Comparison of ENCODE assay signal across 9 cellular contexts in the genomic region with DNA sequence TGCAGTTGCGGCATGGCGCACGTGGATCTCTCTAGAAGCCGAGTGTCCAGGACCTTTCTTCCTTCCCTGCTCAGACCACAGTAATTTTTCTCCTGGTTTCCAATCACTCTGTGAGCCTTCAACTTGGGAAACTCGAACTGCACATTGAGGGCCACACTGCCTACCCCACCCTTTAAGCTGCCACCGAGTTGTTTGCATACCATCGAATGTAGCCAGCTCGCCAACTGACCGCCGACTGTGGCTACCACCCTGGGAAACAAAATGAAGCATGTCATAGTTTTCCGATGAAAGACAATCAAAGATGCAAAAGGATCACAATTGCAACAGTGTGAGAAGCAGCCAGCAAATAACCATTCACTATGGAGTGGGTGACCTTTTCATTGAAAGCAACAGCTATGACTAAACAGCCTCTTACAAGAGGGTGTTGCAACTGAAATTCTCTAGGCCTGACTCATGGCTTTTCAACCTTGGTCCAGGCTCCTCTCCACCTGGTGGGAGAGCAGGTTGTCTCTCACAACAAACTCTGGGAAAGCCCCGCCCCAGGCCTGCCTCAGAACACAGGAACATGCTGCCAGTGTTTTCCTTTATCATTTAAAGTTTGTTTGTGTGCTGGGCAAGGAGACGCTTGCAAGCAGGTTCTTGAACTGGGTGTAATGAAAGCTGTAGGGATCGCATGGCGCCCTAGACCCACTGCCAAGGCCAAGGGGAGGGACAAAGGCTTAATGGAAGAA.
DNase-seq lines count a peak whose midpoint lies in the region; ATAC-seq, FAIRE-seq and TF ChIP-seq lines count a peak whose summit lies in the region.
"Had no signal": no experiment of that assay in that cellular context is flagged by ENCODE, and none has a peak within 500 bp of the region (broad histone marks: within the 10 kb centered on the region; RNA-seq: fewer than 3 reads in every experiment).

No MANE protein-coding gene starts in this region.

- no peaks in the 10 kb centered on the region for H3K36me3 ChIP-seq in HUES48 (ENCODE audit: control insufficient read depth, insufficient read depth, low read length)
- no peaks in the 10 kb centered on the region for H3K36me3 ChIP-seq in bronchial epithelial cell (ENCODE audit: control insufficient read depth, insufficient read depth, low read length)

- CTCF ChIA-PET in AG04450 (lab: Charles Lee): interaction anchor here (0.6 kb wide), 1 partner anchor 203 kb away, joined by 3 read pairs; no protein-coding TSS in a partner anchor

- H3K9ac ChIP-seq in HUES48 (ENCODE audit: low read depth, low read length): no peak overlapping the region

- no peaks in the 10 kb centered on the region; the same call in 1 of the 2 replicates for H3K9me3 ChIP-seq in AG04450 (ENCODE audit: control insufficient read depth, insufficient read depth, low read length)
- H3K9me3 ChIP-seq in HUES48 (ENCODE audit: control insufficient read depth, insufficient read depth, low read length): no peaks in the 10 kb centered on the region

- POLR2A ChIA-PET in AG04450 (lab: Yijun Ruan, JAX): interaction anchor here (0.5 to 0.8 kb wide), 2 partner anchors 75 to 203 kb away, joined by 3 to 4 read pairs; no protein-coding TSS in a partner anchor

- no peak for ATAC-seq in GM21447 (IDR thresholded peaks at IDR 0.05; ENCODE audit: unreplicated experiment)

- peak; percentile 74 for DNase-seq in AG04450 (ENCODE audit: low read depth, low spot score)
- DNase-seq in bronchial epithelial cell (ENCODE audit: low read depth): peak; percentile 100
- DNase-seq in lung microvascular endothelial cell (ENCODE audit: low read depth in 2 of 2): peak; percentile 56 to 89
- no peak for DNase-seq in activated gamma-delta T cell treated with Interleukin-2 at 50 U/mL for 16 hours
- DNase-seq in NK-92 (lab: John Stamatoyannopoulos, UW; ENCODE audit: unreplicated experiment): no peak
- no peak for DNase-seq in NCI-H1694 treated with DMSO at 0.1 percent for 48 hours (lab: John Stamatoyannopoulos, UW)

- FAIRE-seq in bronchial epithelial cell (lab: Jason Lieb, UNC): peak; percentile 100
- FAIRE-seq: GM18507 had no signal

- no peak overlapping the region for H3K4me3 ChIP-seq in AG04450 (ENCODE audit: low read depth, low read length)
- no peak overlapping the region for H3K4me3 ChIP-seq in HUES48 (ENCODE audit: low read depth, low read length)
- no peak overlapping the region for H3K4me3 ChIP-seq in bronchial epithelial cell (ENCODE audit: low read depth, low read length)

- TF ChIP-seq CTCF in AG04450 (IDR thresholded peaks at IDR 0.05; ENCODE audit: low read depth, low read length) (no peak), bronchial epithelial cell (IDR thresholded peaks at IDR 0.05; ENCODE audit: insufficient read depth, low read length, severe bottlenecking) (peak; percentile 36)

- H3K27ac ChIP-seq in AG04450 (ENCODE audit: low read depth, low read length): peak overlapping the region; percentile 76
- H3K27ac ChIP-seq in HUES48 (ENCODE audit: low read depth, low read length): peak overlapping the region; percentile 76

- H3K27me3 ChIP-seq in AG04450 (ENCODE audit: control insufficient read depth, insufficient read depth, low read length) (no peaks in the 10 kb centered on the region), HUES48 (ENCODE audit: control insufficient read depth, insufficient read depth, low read length) (no peaks in the 10 kb centered on the region), bronchial epithelial cell (ENCODE audit: control insufficient read depth, insufficient read depth, low read length) (no peaks in the 10 kb centered on the region)

- H3K4me1 ChIP-seq in HUES48 (ENCODE audit: control insufficient read depth, insufficient read depth, low read length): peaks cover 11% of the 10 kb centered on the region

Comparison
In these comparisons a context has a peak if more than half of its experiments do, and no peak if none do; other contexts are left out.
1. DNase-seq: peak in AG04450 (single experiment), bronchial epithelial cell (single experiment) and lung microvascular endothelial cell (2 of 2); none in activated gamma-delta T cell treated with Interleukin-2 at 50 U/mL for 16 hours (single experiment), NK-92 (single experiment) and NCI-H1694 treated with DMSO at 0.1 percent for 48 hours (single experiment).